18 cellular contexts compared by ENCODE assay signal in genomic region chr2:98894331-98895000, GRCh38.
"Had no signal": no experiment of that assay in that cellular context is flagged by ENCODE, and none has a peak within 500 bp of the region (broad histone marks: within the 10 kb centered on the region; RNA-seq: fewer than 3 reads in every experiment).

No MANE protein-coding gene starts in this region.

- H3K36me3 Mint-ChIP-seq: immature natural killer cell had no signal

- H3K4me3 ChIP-seq: esophagus squamous epithelium, gastroesophageal sphincter, sigmoid colon, skin epidermis, thoracic aorta, transverse colon had no signal

- H3K27me3 ChIP-seq: esophagus squamous epithelium, gastroesophageal sphincter, sigmoid colon, transverse colon had no signal

- H3K36me3 ChIP-seq: esophagus squamous epithelium, gastroesophageal sphincter, sigmoid colon, thoracic aorta, transverse colon had no signal

- H3K4me1 Mint-ChIP-seq: immature natural killer cell; naive B cell; stimulated activated naive B cell treated with anti-CD40 and anti-IgM and Interleukin-4, amounts not matched to agents 10 μg/mL and 1 μg/mL and 100 μg/mL, for 72 hours had no signal

- H3K4me3 Mint-ChIP-seq: effector memory CD8-positive, alpha-beta T cell; immature natural killer cell; naive B cell; nephron; stimulated activated naive B cell treated with anti-CD40 and anti-IgM and Interleukin-4, amounts not matched to agents 10 μg/mL and 1 μg/mL and 100 μg/mL, for 72 hours; stimulated activated naive CD8-positive, alpha-beta T cell treated with anti-CD3 and anti-CD28 coated beads, Interleukin-15, amount 100 ng/mL, for 72 hours had no signal

- H3K27ac ChIP-seq: epithelial cell of prostate, esophagus squamous epithelium, gastroesophageal sphincter, sigmoid colon, skin epidermis, thoracic aorta, transverse colon had no signal

- H3K4me1 ChIP-seq: gastroesophageal sphincter, sigmoid colon, transverse colon had no signal

- H3K27ac Mint-ChIP-seq: immature natural killer cell; stimulated activated naive B cell treated with anti-CD40 and anti-IgM and Interleukin-4, amounts not matched to agents 10 μg/mL and 1 μg/mL and 100 μg/mL, for 72 hours had no signal

- H3K27me3 Mint-ChIP-seq: stimulated activated naive CD8-positive, alpha-beta T cell treated with anti-CD3 and anti-CD28 coated beads, Interleukin-15, amount 100 ng/mL, for 72 hours had no signal

- H3K9me3 Mint-ChIP-seq: effector memory CD8-positive, alpha-beta T cell; immature natural killer cell had no signal

- DNase-seq: effector memory CD8-positive, alpha-beta T cell; esophagus squamous epithelium; foreskin fibroblast; glutamatergic neuron; immature natural killer cell; left colon; naive B cell; sigmoid colon; stimulated activated CD4-positive, alpha-beta T cell treated with anti-CD3 and anti-CD28 coated beads, Interleukin-2, amount 100 ng/mL, for 24 hours; stimulated activated CD4-positive, alpha-beta T cell treated with anti-CD3 and anti-CD28 coated beads, Interleukin-4, amount 100 ng/mL, for 4 hours; stimulated activated naive B cell treated with anti-CD40 and anti-IgM and Interleukin-4, amounts not matched to agents 10 μg/mL and 1 μg/mL and 100 μg/mL, for 72 hours; stimulated activated naive CD8-positive, alpha-beta T cell treated with anti-CD3 and anti-CD28 coated beads, Interleukin-15, amount 100 ng/mL, for 72 hours; transverse colon had no signal

- H3K9me3 ChIP-seq: esophagus squamous epithelium, sigmoid colon, thoracic aorta, transverse colon had no signal

- ATAC-seq: effector memory CD8-positive, alpha-beta T cell; gastroesophageal sphincter; left colon; stimulated activated naive B cell treated with anti-CD40 and anti-IgM and Interleukin-4, amounts not matched to agents 10 μg/mL and 1 μg/mL and 100 μg/mL, for 72 hours; stimulated activated naive CD8-positive, alpha-beta T cell treated with anti-CD3 and anti-CD28 coated beads, Interleukin-15, amount 100 ng/mL, for 72 hours had no signal
